ENCODE assay signal across 8 cellular contexts in the genomic region with DNA sequence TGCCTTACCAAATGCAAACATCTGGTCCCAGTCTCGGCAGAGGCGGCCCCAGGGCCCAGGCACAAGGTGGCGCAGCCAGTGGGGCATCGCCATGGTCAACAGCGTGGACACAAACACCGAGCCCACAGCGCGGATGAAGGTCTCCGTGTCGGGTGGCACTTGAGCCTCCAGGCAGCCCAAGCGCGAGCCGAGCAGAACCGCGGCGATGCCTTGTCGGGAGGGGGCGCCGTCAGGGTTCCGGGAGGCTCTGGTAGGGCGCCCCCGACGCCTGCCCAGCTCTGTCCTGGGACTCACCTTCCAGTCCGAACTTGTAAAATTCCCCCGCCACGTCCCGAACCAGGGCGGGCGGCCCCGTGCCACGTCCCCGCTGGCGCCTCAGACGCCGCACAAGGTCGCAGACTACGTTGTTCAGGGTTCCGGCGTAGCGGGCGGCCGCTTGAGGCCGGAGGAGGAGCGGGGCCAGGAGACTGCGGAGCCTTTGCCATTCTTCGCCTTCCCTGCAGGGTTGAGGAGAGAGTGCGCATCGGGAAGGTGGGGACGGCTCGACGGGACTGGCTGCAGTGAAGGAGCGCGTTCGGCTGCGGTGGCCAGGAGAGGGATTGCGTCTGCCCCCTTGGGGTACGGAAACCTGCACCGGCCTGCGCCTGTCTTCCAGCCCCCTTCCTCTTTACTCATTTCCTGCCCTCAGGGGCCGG. TPM values are rescaled to one million over a fixed set of nuclear protein-coding genes. Genes with fewer than 3 reads are reported as not detected.
DNase-seq lines count a peak whose midpoint lies in the region; ATAC-seq, FAIRE-seq and TF ChIP-seq lines count a peak whose summit lies in the region.

No MANE protein-coding gene starts in this region.

- peaks cover 8% of the 10 kb centered on the region; the same call in 1 of the 2 replicates for H3K4me1 ChIP-seq in IMR-90 (ENCODE audit: control insufficient read depth, insufficient read depth, low read length)

- dilution Hi-C loops in IMR-90 (cut with HindIII; ENCODE audit: low sequenced_read_pairs, unreplicated experiment): no loop called here

- peaks cover 31% of the 10 kb centered on the region for H3K4me1 Mint-ChIP-seq in CD14-positive monocyte
- peaks cover 28% of the 10 kb centered on the region for H3K4me1 Mint-ChIP-seq in activated CD4-positive, alpha-beta memory T cell treated with anti-CD3 and anti-CD28 coated beads for 36 hours (ENCODE audit: low read depth)

- POLR2A ChIA-PET in IMR-90 (lab: Charles Lee; ENCODE audit: unreplicated experiment): no interaction called here
- POLR2A ChIA-PET in activated CD4-positive, alpha-beta memory T cell treated with anti-CD3 and anti-CD28 coated beads for 36 hours (lab: Charles Lee): interaction anchor here (0.8 to 1.3 kb wide), 5 partner anchors 9 to 20 kb away, joined by 3 to 5 read pairs (median 3); a partner anchor contains a TSS

- H3K56ac ChIP-seq in IMR-90 (ENCODE audit: extremely low read depth, insufficient read depth, low read length): no peak overlapping the region

- no peaks in the 10 kb centered on the region for H3K79me1 ChIP-seq in IMR-90 (ENCODE audit: low read depth in 1 of 2, low read length in 2 of 2)

- no peaks in the 10 kb centered on the region for H3K79me2 ChIP-seq in neural cell (replicated peaks; ENCODE audit: insufficient read depth, low read length)

- no peaks in the 10 kb centered on the region for H3F3A ChIP-seq in neural cell (ENCODE audit: insufficient read depth, low read length, poor library complexity, severe bottlenecking)

- H3K27me3 ChIP-seq in IMR-90 (ENCODE audit: control insufficient read depth, insufficient read depth, low read length): peaks cover 43% of the 10 kb centered on the region
- H3K27me3 ChIP-seq in neural cell (ENCODE audit: insufficient read depth, low read depth, low read length): peaks cover 55% of the 10 kb centered on the region

- no peak for FAIRE-seq in D721Med (lab: Jason Lieb, UNC)

- H2AFZ ChIP-seq in IMR-90 (replicated peaks; ENCODE audit: low read length, poor library complexity): peak overlapping the region; percentile 82
- H2AFZ ChIP-seq in neural cell (ENCODE audit: low read depth, low read length): no peak overlapping the region

- H2AK9ac ChIP-seq in IMR-90 (replicated peaks; ENCODE audit: low read depth, low read length, poor library complexity): peak overlapping the region; percentile 52

- ATAC-seq in GM19395 (IDR thresholded peaks at IDR 0.05; ENCODE audit: unreplicated experiment): peak; percentile 63
- ATAC-seq in IMR-90 (ENCODE audit: low read depth): peak; percentile 74

- 0 out of 2 replicates have a peak overlapping the region, but pooled peaks have one; percentile 29 for H3K14ac ChIP-seq in IMR-90 (replicated peaks; ENCODE audit: low read depth, low read length)

- no peak overlapping the region for H4K8ac ChIP-seq in IMR-90 (ENCODE audit: low read depth in 2 of 2, low read length in 2 of 2)

- peak overlapping the region; percentile 68 for H3K4me2 ChIP-seq in IMR-90 (ENCODE audit: low read depth, low read length)
- H3K4me2 ChIP-seq in neural cell (ENCODE audit: low read length): no peak overlapping the region

- no peak overlapping the region for H2BK15ac ChIP-seq in IMR-90 (ENCODE audit: low read depth, low read length)

- TF ChIP-seq RAD21 in IMR-90 (IDR thresholded peaks at IDR 0.05; ENCODE audit: low read length) (no peak), neural cell (conservative IDR thresholded peaks at IDR 0.05) (no peak)

- H3K27ac ChIP-seq in IMR-90 (ENCODE audit: insufficient read depth, low read length) (no peak overlapping the region), neural cell (ENCODE audit: low read length) (no peak overlapping the region)

- no peak overlapping the region for H2AK5ac ChIP-seq in IMR-90 (ENCODE audit: low read depth, low read length)

- in situ Hi-C loops in IMR-90 (cut with MboI; ENCODE audit: low sequenced_read_pairs): no loop called here

- no peak overlapping the region for H3K18ac ChIP-seq in IMR-90 (ENCODE audit: low read depth, low read length)

- no TSS peak for BruUV-seq in IMR-90 (replicated peaks; lab: Mats Ljungman, UMichigan)

- H3K9me3 Mint-ChIP-seq in CD14-positive monocyte: peaks cover 0 to 18% (median 5%) of the 10 kb centered on the region in 7 donors
- H3K9me3 Mint-ChIP-seq in activated CD4-positive, alpha-beta memory T cell treated with anti-CD3 and anti-CD28 coated beads for 36 hours: no peaks in the 10 kb centered on the region

- CTCF ChIA-PET in IMR-90 (lab: Yijun Ruan, JAX): no interaction called here
- CTCF ChIA-PET in activated CD4-positive, alpha-beta memory T cell treated with anti-CD3 and anti-CD28 coated beads for 36 hours (lab: Charles Lee): interaction anchor here (0.6 to 5.1 kb wide), 8 partner anchors 8 to 174 kb away, joined by 3 to 52 read pairs (median 4); a partner anchor contains a TSS

- no peak overlapping the region for H4K91ac ChIP-seq in IMR-90 (ENCODE audit: insufficient read depth, low read depth, low read length)

- H4K20me1 ChIP-seq in IMR-90 (ENCODE audit: insufficient read depth, low read length): no peaks in the 10 kb centered on the region
- H4K20me1 ChIP-seq in neural cell (ENCODE audit: insufficient read depth): no peaks in the 10 kb centered on the region

- TF ChIP-seq EP300 in neural cell (conservative IDR thresholded peaks at IDR 0.05; ENCODE audit: poor library complexity, severe bottlenecking): no peak

- peak overlapping the region in 1 of 7 donors; percentile 61 for H3K27ac Mint-ChIP-seq in CD14-positive monocyte
- H3K27ac Mint-ChIP-seq in activated CD4-positive, alpha-beta memory T cell treated with anti-CD3 and anti-CD28 coated beads for 36 hours: peak overlapping the region; percentile 77

- 0 out of 2 replicates have a peak, but pooled peaks cover 3% of the 10 kb centered on the region for H3K9me1 ChIP-seq in IMR-90 (ENCODE audit: insufficient read depth, low read length)

- no peak overlapping the region; the same call in 1 of the 2 replicates for H3K4ac ChIP-seq in IMR-90 (ENCODE audit: low read depth, low read length)

- peak overlapping the region; percentile 67 to 95 for H3K4me3 Mint-ChIP-seq in CD14-positive monocyte
- peak overlapping the region; percentile 86 for H3K4me3 Mint-ChIP-seq in activated CD4-positive, alpha-beta memory T cell treated with anti-CD3 and anti-CD28 coated beads for 36 hours

- H3K23ac ChIP-seq in IMR-90 (ENCODE audit: low read depth, low read length): peak overlapping the region; percentile 35

- H3K27me3 Mint-ChIP-seq in CD14-positive monocyte (ENCODE audit: low read depth in 3 of 3): peaks cover 51 to 55% (median 54%) of the 10 kb centered on the region in 3 donors
- peaks cover 2% of the 10 kb centered on the region for H3K27me3 Mint-ChIP-seq in activated CD4-positive, alpha-beta memory T cell treated with anti-CD3 and anti-CD28 coated beads for 36 hours

- WGBS in IMR-90 (ENCODE audit: extremely low coverage in 2 of 2, insufficient read length in 1 of 2), 2 experiments: 2% methylated on average over 34 of the region's 60 CpGs; no CpG with 5 or more reads in 1 of the 2 experiments

- intact Hi-C loops in CD14-positive monocyte (cut with micrococcal nuclease): no loop called here
- intact Hi-C loops in IMR-90 (cut with micrococcal nuclease): no loop called here
- intact Hi-C loops in activated CD4-positive, alpha-beta memory T cell treated with anti-CD3 and anti-CD28 coated beads for 36 hours (cut with micrococcal nuclease): loop anchor here (1.0 to 2.0 kb wide), 2 partner anchors 9 to 134 kb away; no protein-coding TSS in a partner anchor

- peaks cover 1% of the 10 kb centered on the region; the same call in 1 of the 2 replicates for H3K36me3 ChIP-seq in IMR-90 (ENCODE audit: control insufficient read depth, insufficient read depth, low read length)
- H3K36me3 ChIP-seq in neural cell (ENCODE audit: insufficient read depth, low read length): no peaks in the 10 kb centered on the region

- TF ChIP-seq POLR2A in IMR-90 (IDR thresholded peaks at IDR 0.05; ENCODE audit: low read depth, low read length): no peak

- H3K4me3 ChIP-seq in IMR-90 (ENCODE audit: insufficient read depth, low read depth, low read length) (peak overlapping the region; percentile 35), epithelial cell of proximal tubule (ENCODE audit: low read depth, low read length) (peak overlapping the region; percentile 47), neural cell (ENCODE audit: low read length) (peak overlapping the region; percentile 47)

- no peak for DNase-seq in CD14-positive monocyte (ENCODE audit: low spot score)
- peak; percentile 17 for DNase-seq in IMR-90
- DNase-seq in activated CD4-positive, alpha-beta memory T cell treated with anti-CD3 and anti-CD28 coated beads for 36 hours: peak; percentile 79
- no peak for DNase-seq in epithelial cell of proximal tubule (ENCODE audit: low read depth)
- DNase-seq in D721Med (ENCODE audit: insufficient read length, low spot score): no peak
- DNase-seq in MV-4-11 (lab: John Stamatoyannopoulos, UW): no peak

- peaks cover 2% of the 10 kb centered on the region; the same call in 1 of the 2 replicates for H3K9me3 ChIP-seq in IMR-90 (ENCODE audit: control insufficient read depth, insufficient read depth, low read length)
- no peaks in the 10 kb centered on the region for H3K9me3 ChIP-seq in neural cell (ENCODE audit: low read length)

- no peak overlapping the region for H3K9ac ChIP-seq in IMR-90 (ENCODE audit: low read depth, low read length)
- no peak overlapping the region for H3K9ac ChIP-seq in neural cell (ENCODE audit: low read length)

- no peak overlapping the region for H4K5ac ChIP-seq in IMR-90 (ENCODE audit: low read depth, low read length)

- no peaks in the 10 kb centered on the region for H3K9me2 ChIP-seq in neural cell (ENCODE audit: insufficient read depth, low read length)

- no peak overlapping the region for H2BK5ac ChIP-seq in IMR-90 (ENCODE audit: low read depth, low read length, poor library complexity, severe bottlenecking)

- no peak overlapping the region for H2BK120ac ChIP-seq in IMR-90 (ENCODE audit: low read depth, low read length)

- peaks cover 19 to 23% of the 10 kb centered on the region in 2 donors for H3K36me3 Mint-ChIP-seq in CD14-positive monocyte
- peaks cover 26% of the 10 kb centered on the region for H3K36me3 Mint-ChIP-seq in activated CD4-positive, alpha-beta memory T cell treated with anti-CD3 and anti-CD28 coated beads for 36 hours

- H2BK20ac ChIP-seq in IMR-90 (ENCODE audit: low read depth, low read length): no peak overlapping the region

- TF ChIP-seq CTCF in CD14-positive monocyte (IDR thresholded peaks at IDR 0.05) (peak; percentile 38), IMR-90 (conservative IDR thresholded peaks at IDR 0.05; ENCODE audit: low read depth, low read length) (peak; percentile 31), epithelial cell of proximal tubule (conservative IDR thresholded peaks at IDR 0.05; ENCODE audit: low read depth, low read length) (peak; percentile 40), neural cell (IDR thresholded peaks at IDR 0.05; ENCODE audit: poor library complexity, severe bottlenecking) (peak; percentile 37), D721Med (IDR thresholded peaks at IDR 0.05; ENCODE audit: insufficient read depth, missing control alignments) (no peak)

RNA-seq across cellular contexts. Expression of a gene that starts 1.7 kb away (rescaled TPM):
- polyA plus RNA-seq in CD14-positive monocyte (not detected), IMR-90 (2012; rRNA removed) (0.80 and 1.3 TPM in 2 replicates), neural cell (0.86 and 1.4 TPM in 2 replicates)
- total RNA-seq in IMR-90 (2012; rRNA removed) (0.36 and 0.56 TPM in 2 replicates), epithelial cell of proximal tubule (0.87 and 3.6 TPM in 2 replicates)
- 0.38 and 0.49 TPM in 2 replicates for polyA plus RNA-seq in IMR-90 (2012; cell fraction: cytosol; rRNA removed)
- polyA plus RNA-seq in IMR-90 (2012; cell fraction: nucleus; rRNA removed; ENCODE audit: low replicate concordance): 10.4 and 13.8 TPM in 2 replicates
- total RNA-seq in activated CD4-positive, alpha-beta memory T cell treated with anti-CD3 and anti-CD28 coated beads for 36 hours: 1 to 10 TPM; 7.1 to 8.2 TPM
- not detected in 2 replicates for polyA minus RNA-seq in neural cell

RNA-seq across cellular contexts. Expression of a gene that starts 6.8 kb away (rescaled TPM):
- polyA plus RNA-seq in CD14-positive monocyte (1 to 10 TPM; 3.4 to 3.7 TPM), IMR-90 (2012; rRNA removed) (27.5 and 31.4 TPM in 2 replicates), neural cell (1.9 and 2.0 TPM in 2 replicates)
- total RNA-seq in IMR-90 (2012; rRNA removed) (10.8 and 12.4 TPM in 2 replicates), epithelial cell of proximal tubule (27.3 and 43.2 TPM in 2 replicates)
- polyA plus RNA-seq in IMR-90 (2012; cell fraction: cytosol; rRNA removed): 10.0 and 20.0 TPM in 2 replicates
- 31.9 and 38.5 TPM in 2 replicates for polyA plus RNA-seq in IMR-90 (2012; cell fraction: nucleus; rRNA removed; ENCODE audit: low replicate concordance)
- total RNA-seq in activated CD4-positive, alpha-beta memory T cell treated with anti-CD3 and anti-CD28 coated beads for 36 hours: 10 to 100 TPM; 30.0 to 32.0 TPM
- 0.81 TPM in 1 of 2 replicates, not detected in the other for polyA minus RNA-seq in neural cell

RNA-seq across cellular contexts. Expression of a gene that starts 7.3 kb away (rescaled TPM):
- polyA plus RNA-seq in CD14-positive monocyte: 1 to 10 TPM; 3.4 to 4.2 TPM
- total RNA-seq in IMR-90 (2012; rRNA removed): 3.2 and 3.6 TPM in 2 replicates
- 7.6 and 8.1 TPM in 2 replicates for polyA plus RNA-seq in IMR-90 (2012; rRNA removed)
- 4.2 and 6.9 TPM in 2 replicates for polyA plus RNA-seq in IMR-90 (2012; cell fraction: cytosol; rRNA removed)
- polyA plus RNA-seq in IMR-90 (2012; cell fraction: nucleus; rRNA removed; ENCODE audit: low replicate concordance): 6.0 and 8.9 TPM in 2 replicates
- total RNA-seq in activated CD4-positive, alpha-beta memory T cell treated with anti-CD3 and anti-CD28 coated beads for 36 hours: 1 to 10 TPM; 3.7 to 3.9 TPM
- total RNA-seq in epithelial cell of proximal tubule: 4.2 and 11.2 TPM in 2 replicates
- polyA plus RNA-seq in neural cell: 1.6 and 2.0 TPM in 2 replicates
- polyA minus RNA-seq in neural cell: 0.46 and 0.73 TPM in 2 replicates

RNA-seq across cellular contexts. Expression of a gene that starts 10.2 kb away (rescaled TPM):
- under 1 TPM; 0.14 to 0.23 TPM for polyA plus RNA-seq in CD14-positive monocyte
- 1.1 TPM in 2 replicates for total RNA-seq in IMR-90 (2012; rRNA removed)
- polyA plus RNA-seq in IMR-90 (2012; rRNA removed): 4.7 and 5.4 TPM in 2 replicates
- 3.6 and 5.6 TPM in 2 replicates for polyA plus RNA-seq in IMR-90 (2012; cell fraction: cytosol; rRNA removed)
- polyA plus RNA-seq in IMR-90 (2012; cell fraction: nucleus; rRNA removed; ENCODE audit: low replicate concordance): 8.1 and 11.9 TPM in 2 replicates
- total RNA-seq in activated CD4-positive, alpha-beta memory T cell treated with anti-CD3 and anti-CD28 coated beads for 36 hours: 10 to 100 TPM; 20.9 to 21.2 TPM
- total RNA-seq in epithelial cell of proximal tubule: 4.5 and 4.7 TPM in 2 replicates
- polyA plus RNA-seq in neural cell: 34.5 and 47.8 TPM in 2 replicates
- 23.6 and 29.9 TPM in 2 replicates for polyA minus RNA-seq in neural cell

RNA-seq across cellular contexts. Expression of a gene that starts 13.0 kb away (rescaled TPM):
- polyA plus RNA-seq in CD14-positive monocyte: 10 to 100 TPM; 27.4 to 38.4 TPM
- 239 and 297 TPM in 2 replicates for total RNA-seq in IMR-90 (2012; rRNA removed)
- polyA plus RNA-seq in IMR-90 (2012; rRNA removed): 252 and 261 TPM in 2 replicates
- polyA plus RNA-seq in IMR-90 (2012; cell fraction: cytosol; rRNA removed): 201 and 295 TPM in 2 replicates
- polyA plus RNA-seq in IMR-90 (2012; cell fraction: nucleus; rRNA removed; ENCODE audit: low replicate concordance): 85.8 and 86.8 TPM in 2 replicates
- 100 to 1,000 TPM; 181 to 195 TPM for total RNA-seq in activated CD4-positive, alpha-beta memory T cell treated with anti-CD3 and anti-CD28 coated beads for 36 hours
- total RNA-seq in epithelial cell of proximal tubule: 178 and 363 TPM in 2 replicates
- polyA plus RNA-seq in neural cell: 81.3 and 104 TPM in 2 replicates
- 53.9 and 59.4 TPM in 2 replicates for polyA minus RNA-seq in neural cell

Comparison
In these comparisons a context has a peak if more than half of its experiments do, and no peak if none do; other contexts are left out.
1. DNase-seq: peak in IMR-90 (single experiment) and activated CD4-positive, alpha-beta memory T cell treated with anti-CD3 and anti-CD28 coated beads for 36 hours (single experiment); none in CD14-positive monocyte (single experiment), epithelial cell of proximal tubule (single experiment), D721Med (single experiment) and MV-4-11 (single experiment).
2. Peak in every context shown above with its lines, with median percentiles within 50 percentile points of each other: H3K4me3 ChIP-seq.